In the genomic region with DNA sequence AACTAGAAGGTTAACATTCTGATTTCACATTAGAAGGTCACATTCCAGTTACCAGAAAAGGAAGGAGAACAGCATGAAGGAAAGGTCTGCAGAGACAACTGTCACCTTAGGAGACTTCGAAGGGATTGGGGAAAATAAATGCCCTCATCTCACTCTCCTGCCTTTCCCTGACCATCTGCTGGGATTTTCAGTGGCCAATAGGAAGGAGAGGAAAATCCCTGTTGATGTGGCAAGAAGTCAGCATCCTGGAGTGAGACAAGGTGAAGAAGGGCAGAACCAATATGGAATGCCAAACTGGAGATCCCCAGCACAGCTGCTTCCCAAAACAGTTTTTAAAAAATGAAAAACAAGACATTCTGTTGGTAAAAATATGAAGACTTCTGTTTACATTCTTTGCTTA, we compare ENCODE assay signal across 20 cellular contexts.
A peak's percentile ranks its signal among the peaks of the same experiment; 100 is the strongest.
DNase-seq lines count a peak whose midpoint lies in the region; ATAC-seq, FAIRE-seq and TF ChIP-seq lines count a peak whose summit lies in the region.
"Had no signal": no experiment of that assay in that cellular context is flagged by ENCODE, and none has a peak within 500 bp of the region (broad histone marks: within the 10 kb centered on the region; RNA-seq: fewer than 3 reads in every experiment).

No MANE protein-coding gene starts in this region.

- no peak for FAIRE-seq in H1 (lab: Jason Lieb, UNC)
- FAIRE-seq: RCC 7860 had no signal

- POLR2A ChIA-PET in H1 (lab: Charles Lee; ENCODE audit: partially characterized antibody) = no interaction called here
- POLR2A ChIA-PET in activated CD8-positive, alpha-beta T cell treated with anti-CD3 and anti-CD28 coated beads, Interleukin-2, amount 10 ng/mL, durations not matched to agents 7 days and 5 days (lab: Charles Lee) = no interaction called here

- no peak overlapping the region for H4K5ac ChIP-seq in H1 (ENCODE audit: insufficient read length, low read depth, low read length)

- H2BK120ac ChIP-seq in H1 (replicated peaks; ENCODE audit: low read depth, low read length) = no peak overlapping the region

- ATAC-seq in Right ventricle myocardium superior (ENCODE audit: poor library complexity) = peak; percentile 57
- ATAC-seq in activated CD8-positive, alpha-beta T cell treated with anti-CD3 and anti-CD28 coated beads, Interleukin-2, amount 10 ng/mL, durations not matched to agents 7 days and 5 days = no peak
- ATAC-seq: Right ventricle myocardium inferior had no signal

- H3K4me1 ChIP-seq in left ventricle myocardium inferior (peaks cover 14% of the 10 kb centered on the region), H1 (replicated peaks in 1 of 4; ENCODE audit: control insufficient read depth in 3 of 4, insufficient read depth in 4 of 4, low read length in 3 of 4) (no peaks in the 10 kb centered on the region)
- H3K4me1 ChIP-seq: BLaER1 treated with 17β-estradiol and CSF1 and Interleukin-3, amounts not matched to agents 10 nM and 100 nM; Caco-2 had no signal

- H2BK20ac ChIP-seq in H1 (ENCODE audit: low read length) = no peak overlapping the region

- H3K36me3 Mint-ChIP-seq in activated CD8-positive, alpha-beta T cell treated with anti-CD3 and anti-CD28 coated beads, Interleukin-2, amount 10 ng/mL, durations not matched to agents 7 days and 5 days (ENCODE audit: low read depth) = no peaks in the 10 kb centered on the region
- H3K36me3 Mint-ChIP-seq: CD4-positive, alpha-beta memory T cell had no signal

- no peaks in the 10 kb centered on the region for H4K20me1 ChIP-seq in H1 (replicated peaks in 1 of 2; ENCODE audit: control insufficient read depth in 1 of 2, insufficient read depth in 2 of 2, low read length in 2 of 2)
- H4K20me1 ChIP-seq: BLaER1 treated with 17β-estradiol and CSF1 and Interleukin-3, amounts not matched to agents 10 nM and 100 nM had no signal

- no peak overlapping the region for H3K27ac Mint-ChIP-seq in activated CD8-positive, alpha-beta T cell treated with anti-CD3 and anti-CD28 coated beads, Interleukin-2, amount 10 ng/mL, durations not matched to agents 7 days and 5 days
- H3K27ac Mint-ChIP-seq: CD4-positive, alpha-beta memory T cell had no signal

- peak overlapping the region; percentile 91 for H2AFZ ChIP-seq in H1 (ENCODE audit: low read length)

- no peak for TF ChIP-seq RAD21 in H1 (IDR thresholded peaks at IDR 0.05 in 1 of 2, conservative IDR thresholded peaks at IDR 0.05 in 1 of 2; ENCODE audit: low read depth in 2 of 2, low read length in 2 of 2)

- no peaks in the 10 kb centered on the region for H3K9me3 Mint-ChIP-seq in activated CD8-positive, alpha-beta T cell treated with anti-CD3 and anti-CD28 coated beads, Interleukin-2, amount 10 ng/mL, durations not matched to agents 7 days and 5 days (ENCODE audit: insufficient read depth)
- H3K9me3 Mint-ChIP-seq: CD4-positive, alpha-beta memory T cell had no signal

- H4K8ac ChIP-seq in H1 (ENCODE audit: extremely low read depth, insufficient read depth, low read length) = no peak overlapping the region

- no peak overlapping the region for H3K4me3 Mint-ChIP-seq in activated CD8-positive, alpha-beta T cell treated with anti-CD3 and anti-CD28 coated beads, Interleukin-2, amount 10 ng/mL, durations not matched to agents 7 days and 5 days
- H3K4me3 Mint-ChIP-seq: CD4-positive, alpha-beta memory T cell had no signal

- no peaks in the 10 kb centered on the region for H3K27me3 ChIP-seq in left ventricle myocardium inferior (ENCODE audit: low read depth)
- H3K27me3 ChIP-seq in H1 (replicated peaks in 1 of 4; ENCODE audit: control insufficient read depth in 3 of 4, extremely low read depth in 1 of 4, insufficient read depth in 3 of 4, low read length in 3 of 4) = no peaks in the 10 kb centered on the region
- H3K27me3 ChIP-seq: BLaER1 treated with 17β-estradiol and CSF1 and Interleukin-3, amounts not matched to agents 10 nM and 100 nM; MG63 had no signal

- no peak overlapping the region for H3K4ac ChIP-seq in H1 (replicated peaks; ENCODE audit: insufficient read length, low read depth, low read length)

- DNase-seq in Right ventricle myocardium superior (no peak), left ventricle myocardium inferior (no peak), NCI-H69 (lab: John Stamatoyannopoulos, UW) (peak; percentile 24), H1 (ENCODE audit: low read depth in 1 of 2, low spot score in 2 of 2) (no peak), hepatic stellate cell (ENCODE audit: low spot score) (no peak), middle frontal gyrus (ENCODE audit: extremely low spot score, low spot score) (no peak)
- no peak for DNase-seq in activated CD8-positive, alpha-beta T cell treated with anti-CD3 and anti-CD28 coated beads, Interleukin-2, amount 10 ng/mL, durations not matched to agents 7 days and 5 days
- DNase-seq: 8988T; Caco-2; CD4-positive, alpha-beta memory T cell; EL; H7; MG63; NCI-H1417; NCI-H187; NCI-H510A; OCI-M1 had no signal

- H2BK15ac ChIP-seq in H1 (ENCODE audit: low read length) = no peak overlapping the region

- TF ChIP-seq EP300 in H1 (IDR thresholded peaks at IDR 0.05; ENCODE audit: borderline replicate concordance in 1 of 2, low read depth in 2 of 2, low read length in 2 of 2) = no peak

- H3K27ac ChIP-seq in left ventricle myocardium inferior (replicated peaks) = no peak overlapping the region
- H3K27ac ChIP-seq in H1 (ENCODE audit: low read depth, low read length) = no peak overlapping the region
- H3K27ac ChIP-seq: BLaER1 treated with 17β-estradiol and CSF1 and Interleukin-3, amounts not matched to agents 10 nM and 100 nM had no signal

- no peaks in the 10 kb centered on the region for H3K36me3 ChIP-seq in left ventricle myocardium inferior
- H3K36me3 ChIP-seq in H1 (ENCODE audit: control insufficient read depth in 2 of 4, insufficient read depth in 4 of 4, low read length in 3 of 4) = no peaks in the 10 kb centered on the region
- H3K36me3 ChIP-seq: BLaER1 treated with 17β-estradiol and CSF1 and Interleukin-3, amounts not matched to agents 10 nM and 100 nM; MG63 had no signal

- CTCF ChIA-PET in H1 (lab: Charles Lee; ENCODE audit: partially characterized antibody) = interaction anchor here (0.6 kb wide), 1 partner anchor 315 kb away, joined by 3 read pairs; no protein-coding TSS in a partner anchor
- CTCF ChIA-PET in activated CD8-positive, alpha-beta T cell treated with anti-CD3 and anti-CD28 coated beads, Interleukin-2, amount 10 ng/mL, durations not matched to agents 7 days and 5 days (lab: Charles Lee) = no interaction called here

- H3K4me3 ChIP-seq in left ventricle myocardium inferior (no peak overlapping the region), H1 (ENCODE audit: extremely low read depth in 1 of 4, insufficient read depth in 2 of 4, low read depth in 3 of 4, low read length in 4 of 4) (no peak overlapping the region)
- H3K4me3 ChIP-seq: BLaER1 treated with 17β-estradiol and CSF1 and Interleukin-3, amounts not matched to agents 10 nM and 100 nM; MG63 had no signal

- H3K9ac ChIP-seq in H1 (replicated peaks in 1 of 4; ENCODE audit: extremely low read depth in 1 of 4, low read depth in 3 of 4, low read length in 3 of 4) = no peak overlapping the region
- H3K9ac ChIP-seq: BLaER1 treated with 17β-estradiol and CSF1 and Interleukin-3, amounts not matched to agents 10 nM and 100 nM had no signal

- no peaks in the 10 kb centered on the region for H3K27me3 Mint-ChIP-seq in activated CD8-positive, alpha-beta T cell treated with anti-CD3 and anti-CD28 coated beads, Interleukin-2, amount 10 ng/mL, durations not matched to agents 7 days and 5 days (ENCODE audit: low read depth)

- no peak overlapping the region for H2AK5ac ChIP-seq in H1 (ENCODE audit: low read depth, low read length)

- H3K18ac ChIP-seq in H1 (ENCODE audit: extremely low read depth, low read length) = no peak overlapping the region

- TF ChIP-seq CTCF in left ventricle myocardium inferior (IDR thresholded peaks at IDR 0.05; ENCODE audit: borderline replicate concordance) (no peak), H1 (IDR thresholded peaks at IDR 0.05; ENCODE audit: control extremely low read depth in 1 of 3, insufficient read depth in 1 of 3, low read depth in 1 of 3, low read length in 3 of 3) (no peak)

- 90% methylated on average over 1 of the region's 1 CpG; no CpG with 5 or more reads in 1 of the 2 experiments for WGBS in H1 (ENCODE audit: extremely low coverage in 1 of 2, insufficient coverage in 1 of 2, insufficient read length in 1 of 2, insufficient replicate concordance in 2 of 2, low coverage in 1 of 2, low lambda C conversion rate in 2 of 2, missing lambda C conversion rate in 1 of 2), 2 experiments

- no peaks in the 10 kb centered on the region for H3K79me2 ChIP-seq in H1 (ENCODE audit: control insufficient read depth in 1 of 2, insufficient read depth in 2 of 2, low read length in 2 of 2)

- no peak overlapping the region for H4K91ac ChIP-seq in H1 (replicated peaks; ENCODE audit: insufficient read length, low read length)

- no peak overlapping the region for H3K4me2 ChIP-seq in H1 (ENCODE audit: insufficient read depth in 1 of 2, low read depth in 2 of 2, low read length in 2 of 2)
- H3K4me2 ChIP-seq: BLaER1 treated with 17β-estradiol and CSF1 and Interleukin-3, amounts not matched to agents 10 nM and 100 nM had no signal

- H2BK5ac ChIP-seq in H1 (ENCODE audit: low read depth, low read length) = no peak overlapping the region

- no peaks in the 10 kb centered on the region for H3K79me1 ChIP-seq in H1 (ENCODE audit: low read depth, low read length)

- H3K4me1 Mint-ChIP-seq in activated CD8-positive, alpha-beta T cell treated with anti-CD3 and anti-CD28 coated beads, Interleukin-2, amount 10 ng/mL, durations not matched to agents 7 days and 5 days (ENCODE audit: low read depth) = no peaks in the 10 kb centered on the region
- H3K4me1 Mint-ChIP-seq: CD4-positive, alpha-beta memory T cell had no signal

- H2BK12ac ChIP-seq in H1 (ENCODE audit: low read depth, low read length) = no peak overlapping the region

- H3K56ac ChIP-seq in H1 (replicated peaks; ENCODE audit: insufficient read length, low read depth, low read length) = no peak overlapping the region

- intact Hi-C loops in Right ventricle myocardium superior (cut with DNase I) (no loop called here), left ventricle myocardium inferior (cut with micrococcal nuclease) (no loop called here)

- no peak overlapping the region for H3K14ac ChIP-seq in H1 (ENCODE audit: insufficient read length)

- no peaks in the 10 kb centered on the region for H3K23me2 ChIP-seq in H1 (ENCODE audit: low read depth, low read length)

- H3K23ac ChIP-seq in H1 (ENCODE audit: insufficient read length) = no peak overlapping the region

- TF ChIP-seq POLR2A in H1 (IDR thresholded peaks at IDR 0.05; ENCODE audit: control extremely low read depth in 1 of 2, low read depth in 2 of 2, low read length in 2 of 2) = no peak

- H3K9me3 ChIP-seq in left ventricle myocardium inferior (replicated peaks) = no peaks in the 10 kb centered on the region
- H3K9me3 ChIP-seq in H1 (ENCODE audit: insufficient read depth in 2 of 2, low read depth in 1 of 2, low read length in 1 of 2) = no peaks in the 10 kb centered on the region
- H3K9me3 ChIP-seq: BLaER1 treated with 17β-estradiol and CSF1 and Interleukin-3, amounts not matched to agents 10 nM and 100 nM; Caco-2; MG63 had no signal

TF ChIP-seq in H1, 55 proteins besides CTCF, POLR2A, EP300 and RAD21 (continues in another document):
- TF ChIP-seq HDAC6 (IDR thresholded peaks at IDR 0.05; ENCODE audit: low read depth, low read length) (no peak), SP1 (IDR thresholded peaks at IDR 0.05; ENCODE audit: low read depth, low read length) (no peak), SUZ12 (IDR thresholded peaks at IDR 0.05; ENCODE audit: low read length) (no peak), CEBPB (IDR thresholded peaks at IDR 0.05; ENCODE audit: low read depth, low read length) (no peak)
